ENCODE assay signal across 17 cellular contexts in genomic region chr20:10467985-10468845, GRCh38. TPM values are rescaled to one million over a fixed set of nuclear protein-coding genes. Genes with fewer than 3 reads are reported as not detected.
DNase-seq lines count a peak whose midpoint lies in the region; ATAC-seq and TF ChIP-seq lines count a peak whose summit lies in the region.
"Had no signal": no experiment of that assay in that cellular context is flagged by ENCODE, and none has a peak within 500 bp of the region (broad histone marks: within the 10 kb centered on the region; RNA-seq: fewer than 3 reads in every experiment).

No MANE protein-coding gene starts in this region.

- H3K27me3 ChIP-seq in brain microvascular endothelial cell (replicated peaks) (no peaks in the 10 kb centered on the region), mesenchymal stem cell (ENCODE audit: control insufficient read depth in 1 of 2, insufficient read depth in 1 of 2, low read length in 2 of 2) (no peaks in the 10 kb centered on the region)
- H3K27me3 ChIP-seq: esophagus squamous epithelium, right lobe of liver had no signal

- 53% methylated on average over 4 of the region's 4 CpGs for WGBS in mesenchymal stem cell
- 33% methylated on average over 4 of the region's 4 CpGs for WGBS in urinary bladder

- no peak overlapping the region for H4K91ac ChIP-seq in mesenchymal stem cell (ENCODE audit: low read length)

- no peak overlapping the region for H3K27ac ChIP-seq in brain microvascular endothelial cell
- H3K27ac ChIP-seq in mesenchymal stem cell (ENCODE audit: low read length, poor library complexity, severe bottlenecking): no peak overlapping the region
- peak overlapping the region; percentile 10 for H3K27ac ChIP-seq in urinary bladder (ENCODE audit: low read depth)
- H3K27ac ChIP-seq: 22Rv1, right lobe of liver had no signal

- H2BK120ac ChIP-seq in mesenchymal stem cell (ENCODE audit: low read depth, low read length): no peak overlapping the region

- peak overlapping the region in 1 of 2 experiments; percentile 51 for H3K4ac ChIP-seq in mesenchymal stem cell (ENCODE audit: low read depth in 1 of 2, low read length in 2 of 2)

- H3K4me3 ChIP-seq in brain microvascular endothelial cell (ENCODE audit: low read depth, low read length): no peak overlapping the region
- no peak overlapping the region for H3K4me3 ChIP-seq in mesenchymal stem cell (ENCODE audit: insufficient read depth in 1 of 2, low read depth in 1 of 2, low read length in 2 of 2)
- no peak overlapping the region for H3K4me3 ChIP-seq in urinary bladder (ENCODE audit: low read depth, low read length)
- H3K4me3 ChIP-seq: esophagus squamous epithelium, right lobe of liver had no signal

- H2AFZ ChIP-seq in mesenchymal stem cell (ENCODE audit: low read depth, low read length): no peak overlapping the region

- H3K4me1 ChIP-seq in mesenchymal stem cell (ENCODE audit: control insufficient read depth, insufficient read depth, low read depth, low read length) (no peaks in the 10 kb centered on the region), urinary bladder (ENCODE audit: insufficient read depth) (no peaks in the 10 kb centered on the region)
- H3K4me1 ChIP-seq: right lobe of liver had no signal

- DNase-seq in DMS53 (lab: John Stamatoyannopoulos, UW) (peak; percentile 42), DMS53 treated with DMSO at 0.1 percent for 48 hours (lab: John Stamatoyannopoulos, UW; ENCODE audit: unreplicated experiment) (no peak), brain microvascular endothelial cell (peak; percentile 31), mesenchymal stem cell (no peak), ureter (ENCODE audit: low spot score) (no peak), NCI-H1694 (lab: John Stamatoyannopoulos, UW) (no peak)
- DNase-seq: activated CD4-positive, alpha-beta memory T cell treated with anti-CD3 and anti-CD28 coated beads, Interleukin-2, amount 10 ng/mL, durations not matched to agents 7 days and 5 days; activated gamma-delta T cell; central memory CD4-positive, alpha-beta T cell; DMS 273 treated with DMSO at 0.1 percent for 48 hours; esophagus squamous epithelium; NCI-H1436; NCI-H774; right lobe of liver had no signal

- peak overlapping the region; percentile 51 for H3K9ac ChIP-seq in mesenchymal stem cell (ENCODE audit: low read length)

- H3K18ac ChIP-seq in mesenchymal stem cell (ENCODE audit: low read depth in 1 of 2, low read length in 2 of 2): no peak overlapping the region

- H2BK12ac ChIP-seq in mesenchymal stem cell (ENCODE audit: low read length in 2 of 2): no peak overlapping the region

- H2BK15ac ChIP-seq in mesenchymal stem cell (ENCODE audit: low read depth, poor library complexity, severe bottlenecking): no peak overlapping the region

- H2BK5ac ChIP-seq in mesenchymal stem cell (ENCODE audit: low read depth, low read length, poor library complexity, severe bottlenecking): no peak overlapping the region

- H4K8ac ChIP-seq in mesenchymal stem cell (ENCODE audit: low read length): no peak overlapping the region

- H3K9me3 ChIP-seq in mesenchymal stem cell (ENCODE audit: control insufficient read depth, low read length): peaks cover 4% of the 10 kb centered on the region
- H3K9me3 ChIP-seq: right lobe of liver had no signal

- peaks cover 29% of the 10 kb centered on the region for H3K79me1 ChIP-seq in mesenchymal stem cell (replicated peaks; ENCODE audit: low read length, poor library complexity, severe bottlenecking)

- no peak overlapping the region for H3K4me2 ChIP-seq in mesenchymal stem cell (ENCODE audit: low read length, poor library complexity, severe bottlenecking)

- H2AK5ac ChIP-seq in mesenchymal stem cell (ENCODE audit: low read length, severe bottlenecking): no peak overlapping the region

- no peak for TF ChIP-seq CTCF in brain microvascular endothelial cell (IDR thresholded peaks at IDR 0.05; ENCODE audit: low read depth, low read length, missing control alignments)

- ATAC-seq in HG03469 (IDR thresholded peaks at IDR 0.05; ENCODE audit: unreplicated experiment): no peak
- ATAC-seq: right lobe of liver had no signal

- no peak overlapping the region for H3K14ac ChIP-seq in mesenchymal stem cell (ENCODE audit: low read length in 2 of 2)

- in situ Hi-C loops in brain microvascular endothelial cell (cut with HindIII; ENCODE audit: low pct_ligation_motif_present, low sequenced_read_pairs): no loop called here

- H3K36me3 ChIP-seq in brain microvascular endothelial cell (replicated peaks) (no peaks in the 10 kb centered on the region), mesenchymal stem cell (ENCODE audit: control insufficient read depth in 1 of 2, insufficient read depth in 2 of 2, low read depth in 1 of 2, low read length in 2 of 2) (no peaks in the 10 kb centered on the region), urinary bladder (ENCODE audit: insufficient read depth) (no peaks in the 10 kb centered on the region)
- H3K36me3 ChIP-seq: right lobe of liver had no signal

- no peak overlapping the region for H3K23ac ChIP-seq in mesenchymal stem cell (ENCODE audit: low read length in 2 of 2)

RNA-seq across cellular contexts. Expression of gene SLX4IP, which starts 33.1 kb away (rescaled TPM):
- polyA plus RNA-seq in mesenchymal stem cell (2013, experiment 1 of 2): 1.6 TPM
- polyA plus RNA-seq in mesenchymal stem cell (2013, experiment 2 of 2): 1.6 TPM
- total RNA-seq in urinary bladder: 7.1 TPM
- polyA plus RNA-seq in urinary bladder: 1.4 TPM
- 11.1 TPM for total RNA-seq in ureter

RNA-seq across cellular contexts. Expression of gene MKKS, which starts 34.2 kb away (rescaled TPM):
- 8.4 TPM for polyA plus RNA-seq in mesenchymal stem cell (2013, experiment 1 of 2)
- 9.5 TPM for polyA plus RNA-seq in mesenchymal stem cell (2013, experiment 2 of 2)
- 18.1 TPM for total RNA-seq in urinary bladder
- 19.8 TPM for polyA plus RNA-seq in urinary bladder
- total RNA-seq in ureter: 16.7 TPM

Comparison
In these comparisons a context has a peak if more than half of its experiments do, and no peak if none do; other contexts are left out.
1. DNase-seq: peak in DMS53 (single experiment) and brain microvascular endothelial cell (single experiment); none in DMS53 treated with DMSO at 0.1 percent for 48 hours (single experiment), mesenchymal stem cell (single experiment), ureter (single experiment) and NCI-H1694 (single experiment).